ENCODE assay signal across 14 cellular contexts in genomic region chr1:173128737-173129136, GRCh38.
"Had no signal": no experiment of that assay in that cellular context is flagged by ENCODE, and none has a peak within 500 bp of the region (broad histone marks: within the 10 kb centered on the region; RNA-seq: fewer than 3 reads in every experiment).

No MANE protein-coding gene starts in this region.

- H3K9me3 ChIP-seq: colonic mucosa, esophagus muscularis mucosa had no signal

- ATAC-seq: activated CD8-positive, alpha-beta T cell treated with anti-CD3 and anti-CD28 coated beads, Interleukin-2, amount 10 ng/mL, durations not matched to agents 7 days and 5 days; activated naive CD8-positive, alpha-beta T cell treated with anti-CD3 and anti-CD28 coated beads, Interleukin-2, amount 50 U/mL, for 24 hours; sciatic nerve; stimulated activated naive CD8-positive, alpha-beta T cell treated with anti-CD3 and anti-CD28 coated beads, Interleukin-15, amount 100 ng/mL, for 72 hours had no signal

- DNase-seq: activated CD4-positive, alpha-beta T cell treated with anti-CD3 and anti-CD28 coated beads for 4 hours; activated CD8-positive, alpha-beta T cell treated with anti-CD3 and anti-CD28 coated beads, Interleukin-2, amount 10 ng/mL, durations not matched to agents 7 days and 5 days; activated effector memory CD4-positive, alpha-beta T cell treated with Interleukin-2 at 50 U/mL for 16 hours; activated naive CD4-positive, alpha-beta T cell treated with anti-CD3 and anti-CD28 coated beads, Interleukin-2, amount 10 ng/mL, durations not matched to agents 7 days and 5 days; activated naive CD8-positive, alpha-beta T cell treated with anti-CD3 and anti-CD28 coated beads, Interleukin-2, amount 50 U/mL, for 24 hours; activated T-cell treated with anti-CD3 and anti-CD28 coated beads, Interleukin-2, amount 50 U/mL, for 48 hours; anterior cingulate cortex; colonic mucosa; stimulated activated CD4-positive, alpha-beta T cell treated with anti-CD3 and anti-CD28 coated beads, Interleukin-4, amount 100 ng/mL, for 1 hour; stimulated activated naive CD8-positive, alpha-beta T cell treated with anti-CD3 and anti-CD28 coated beads, Interleukin-15, amount 100 ng/mL, for 72 hours; trophoblast cell had no signal

- H3K36me3 ChIP-seq: colonic mucosa, esophagus muscularis mucosa had no signal

- H3K4me3 ChIP-seq: colonic mucosa, esophagus muscularis mucosa, smooth muscle cell had no signal

- H3K27ac ChIP-seq: colonic mucosa, esophagus muscularis mucosa had no signal

- H3K4me1 ChIP-seq: colonic mucosa had no signal

- H3K27me3 ChIP-seq: colonic mucosa, esophagus muscularis mucosa had no signal
